ENCODE assay signal across 1 cellular context in genomic region chr21:37047079-37047478, GRCh38.
TF ChIP-seq lines count a peak whose summit lies in the region.

No MANE protein-coding gene starts in this region.

TF ChIP-seq in HEK293, 187 proteins besides CTCF, POLR2A, EP300 and RAD21 (continued from another document):
- TF ChIP-seq KLF17 (tag by site-specific recombination; IDR thresholded peaks at IDR 0.05) (0 out of 2 replicates have a peak, but pooled peaks have one; percentile 76), ZNF26 (tag by site-specific recombination; IDR thresholded peaks at IDR 0.05) (no peak)
